ENCODE assay signal across 1 cellular context in the genomic region with DNA sequence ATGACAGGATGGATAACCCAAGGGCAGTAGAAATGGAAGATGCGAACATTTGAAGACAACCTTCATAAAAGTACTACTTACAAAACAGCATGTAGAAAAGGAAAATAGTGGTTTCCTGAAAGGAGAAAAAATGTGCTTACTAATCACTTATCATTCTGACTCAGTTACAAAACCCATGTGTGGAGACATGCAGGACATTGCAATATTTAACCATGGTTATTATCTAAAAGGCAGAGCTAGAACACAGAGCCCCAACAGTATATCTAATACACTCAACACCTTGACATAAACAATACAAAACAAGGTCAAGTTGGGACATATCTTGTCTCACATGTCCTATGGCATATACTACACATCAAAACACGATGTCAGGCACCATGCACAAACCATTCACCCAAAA.
TF ChIP-seq lines count a peak whose summit lies in the region.

No MANE protein-coding gene starts in this region.

TF ChIP-seq in K562, 482 proteins besides CTCF, POLR2A, EP300 and RAD21 (continued from another document and continues in another):
- TF ChIP-seq, protein P1, sequence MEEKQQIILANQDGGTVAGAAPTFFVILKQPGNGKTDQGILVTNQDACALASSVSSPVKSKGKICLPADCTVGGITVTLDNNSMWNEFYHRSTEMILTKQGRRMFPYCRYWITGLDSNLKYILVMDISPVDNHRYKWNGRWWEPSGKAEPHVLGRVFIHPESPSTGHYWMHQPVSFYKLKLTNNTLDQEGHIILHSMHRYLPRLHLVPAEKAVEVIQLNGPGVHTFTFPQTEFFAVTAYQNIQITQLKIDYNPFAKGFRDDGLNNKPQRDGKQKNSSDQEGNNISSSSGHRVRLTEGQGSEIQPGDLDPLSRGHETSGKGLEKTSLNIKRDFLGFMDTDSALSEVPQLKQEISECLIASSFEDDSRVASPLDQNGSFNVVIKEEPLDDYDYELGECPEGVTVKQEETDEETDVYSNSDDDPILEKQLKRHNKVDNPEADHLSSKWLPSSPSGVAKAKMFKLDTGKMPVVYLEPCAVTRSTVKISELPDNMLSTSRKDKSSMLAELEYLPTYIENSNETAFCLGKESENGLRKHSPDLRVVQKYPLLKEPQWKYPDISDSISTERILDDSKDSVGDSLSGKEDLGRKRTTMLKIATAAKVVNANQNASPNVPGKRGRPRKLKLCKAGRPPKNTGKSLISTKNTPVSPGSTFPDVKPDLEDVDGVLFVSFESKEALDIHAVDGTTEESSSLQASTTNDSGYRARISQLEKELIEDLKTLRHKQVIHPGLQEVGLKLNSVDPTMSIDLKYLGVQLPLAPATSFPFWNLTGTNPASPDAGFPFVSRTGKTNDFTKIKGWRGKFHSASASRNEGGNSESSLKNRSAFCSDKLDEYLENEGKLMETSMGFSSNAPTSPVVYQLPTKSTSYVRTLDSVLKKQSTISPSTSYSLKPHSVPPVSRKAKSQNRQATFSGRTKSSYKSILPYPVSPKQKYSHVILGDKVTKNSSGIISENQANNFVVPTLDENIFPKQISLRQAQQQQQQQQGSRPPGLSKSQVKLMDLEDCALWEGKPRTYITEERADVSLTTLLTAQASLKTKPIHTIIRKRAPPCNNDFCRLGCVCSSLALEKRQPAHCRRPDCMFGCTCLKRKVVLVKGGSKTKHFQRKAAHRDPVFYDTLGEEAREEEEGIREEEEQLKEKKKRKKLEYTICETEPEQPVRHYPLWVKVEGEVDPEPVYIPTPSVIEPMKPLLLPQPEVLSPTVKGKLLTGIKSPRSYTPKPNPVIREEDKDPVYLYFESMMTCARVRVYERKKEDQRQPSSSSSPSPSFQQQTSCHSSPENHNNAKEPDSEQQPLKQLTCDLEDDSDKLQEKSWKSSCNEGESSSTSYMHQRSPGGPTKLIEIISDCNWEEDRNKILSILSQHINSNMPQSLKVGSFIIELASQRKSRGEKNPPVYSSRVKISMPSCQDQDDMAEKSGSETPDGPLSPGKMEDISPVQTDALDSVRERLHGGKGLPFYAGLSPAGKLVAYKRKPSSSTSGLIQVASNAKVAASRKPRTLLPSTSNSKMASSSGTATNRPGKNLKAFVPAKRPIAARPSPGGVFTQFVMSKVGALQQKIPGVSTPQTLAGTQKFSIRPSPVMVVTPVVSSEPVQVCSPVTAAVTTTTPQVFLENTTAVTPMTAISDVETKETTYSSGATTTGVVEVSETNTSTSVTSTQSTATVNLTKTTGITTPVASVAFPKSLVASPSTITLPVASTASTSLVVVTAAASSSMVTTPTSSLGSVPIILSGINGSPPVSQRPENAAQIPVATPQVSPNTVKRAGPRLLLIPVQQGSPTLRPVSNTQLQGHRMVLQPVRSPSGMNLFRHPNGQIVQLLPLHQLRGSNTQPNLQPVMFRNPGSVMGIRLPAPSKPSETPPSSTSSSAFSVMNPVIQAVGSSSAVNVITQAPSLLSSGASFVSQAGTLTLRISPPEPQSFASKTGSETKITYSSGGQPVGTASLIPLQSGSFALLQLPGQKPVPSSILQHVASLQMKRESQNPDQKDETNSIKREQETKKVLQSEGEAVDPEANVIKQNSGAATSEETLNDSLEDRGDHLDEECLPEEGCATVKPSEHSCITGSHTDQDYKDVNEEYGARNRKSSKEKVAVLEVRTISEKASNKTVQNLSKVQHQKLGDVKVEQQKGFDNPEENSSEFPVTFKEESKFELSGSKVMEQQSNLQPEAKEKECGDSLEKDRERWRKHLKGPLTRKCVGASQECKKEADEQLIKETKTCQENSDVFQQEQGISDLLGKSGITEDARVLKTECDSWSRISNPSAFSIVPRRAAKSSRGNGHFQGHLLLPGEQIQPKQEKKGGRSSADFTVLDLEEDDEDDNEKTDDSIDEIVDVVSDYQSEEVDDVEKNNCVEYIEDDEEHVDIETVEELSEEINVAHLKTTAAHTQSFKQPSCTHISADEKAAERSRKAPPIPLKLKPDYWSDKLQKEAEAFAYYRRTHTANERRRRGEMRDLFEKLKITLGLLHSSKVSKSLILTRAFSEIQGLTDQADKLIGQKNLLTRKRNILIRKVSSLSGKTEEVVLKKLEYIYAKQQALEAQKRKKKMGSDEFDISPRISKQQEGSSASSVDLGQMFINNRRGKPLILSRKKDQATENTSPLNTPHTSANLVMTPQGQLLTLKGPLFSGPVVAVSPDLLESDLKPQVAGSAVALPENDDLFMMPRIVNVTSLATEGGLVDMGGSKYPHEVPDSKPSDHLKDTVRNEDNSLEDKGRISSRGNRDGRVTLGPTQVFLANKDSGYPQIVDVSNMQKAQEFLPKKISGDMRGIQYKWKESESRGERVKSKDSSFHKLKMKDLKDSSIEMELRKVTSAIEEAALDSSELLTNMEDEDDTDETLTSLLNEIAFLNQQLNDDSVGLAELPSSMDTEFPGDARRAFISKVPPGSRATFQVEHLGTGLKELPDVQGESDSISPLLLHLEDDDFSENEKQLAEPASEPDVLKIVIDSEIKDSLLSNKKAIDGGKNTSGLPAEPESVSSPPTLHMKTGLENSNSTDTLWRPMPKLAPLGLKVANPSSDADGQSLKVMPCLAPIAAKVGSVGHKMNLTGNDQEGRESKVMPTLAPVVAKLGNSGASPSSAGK (IDR thresholded peaks at IDR 0.05) = peak; percentile 45; the same call in 1 of the 2 replicates
- TF ChIP-seq ZNF274 (IDR thresholded peaks at IDR 0.05; ENCODE audit: borderline replicate concordance, low read depth, low read length) (no peak), ELF2 (CRISPR knock-in tag; IDR thresholded peaks at IDR 0.05) (no peak), NFE2L1 (tag; IDR thresholded peaks at IDR 0.05; ENCODE audit: borderline replicate concordance, low read depth) (no peak), NCOR1 (IDR thresholded peaks at IDR 0.05) (peak; percentile 37), MAFF (IDR thresholded peaks at IDR 0.05; ENCODE audit: low read length) (peak; percentile 95), CBX8 (IDR thresholded peaks at IDR 0.05; ENCODE audit: borderline replicate concordance, extremely low read depth, low read depth, low read length, poor library complexity, severe bottlenecking) (no peak), ZBED1 (IDR thresholded peaks at IDR 0.05) (no peak), ARID1B (IDR thresholded peaks at IDR 0.05) (peak; percentile 63), MAFK (IDR thresholded peaks at IDR 0.05; ENCODE audit: low read length) (peak; percentile 90), BACH1 (tag; IDR thresholded peaks at IDR 0.05) (no peak), MAFG (tag; conservative IDR thresholded peaks at IDR 0.05) (peak; percentile 95), SPI1 (IDR thresholded peaks at IDR 0.05; ENCODE audit: borderline replicate concordance, low read depth, low read length) (no peak), NFE2 (IDR thresholded peaks at IDR 0.05; ENCODE audit: low read depth) (peak; percentile 53; the same call in 1 of the 2 replicates), C11orf30 (IDR thresholded peaks at IDR 0.05; ENCODE audit: low read depth) (peak; percentile 98), FOXK2 (conservative IDR thresholded peaks at IDR 0.05 in 1 of 2, IDR thresholded peaks at IDR 0.05 in 1 of 2; ENCODE audit: low read depth in 2 of 2) (no peak), DPF2 (IDR thresholded peaks at IDR 0.05) (peak; percentile 60; the same call in 1 of the 2 replicates), MEIS2 (IDR thresholded peaks at IDR 0.05; ENCODE audit: partially characterized antibody) (peak; percentile 61), SOX6 (IDR thresholded peaks at IDR 0.05) (peak; percentile 54; the same call in 1 of the 2 replicates), TCF3 (CRISPR knock-in tag; IDR thresholded peaks at IDR 0.05) (peak; percentile 39), CBFA2T3 (IDR thresholded peaks at IDR 0.05) (peak; percentile 63), BRD4 (IDR thresholded peaks at IDR 0.05) (no peak), CBX5 (IDR thresholded peaks at IDR 0.05; ENCODE audit: borderline replicate concordance, low read depth) (no peak), TBL1XR1 (IDR thresholded peaks at IDR 0.05; ENCODE audit: low read length in 2 of 2) (0 out of 4 replicates have a peak, but pooled peaks of 1 of the 2 experiments have one; percentile 34), L3MBTL2 (IDR thresholded peaks at IDR 0.05) (peak; percentile 41; the same call in 1 of the 2 replicates), TAL1 (IDR thresholded peaks at IDR 0.05) (peak; percentile 24; the same call in 1 of the 2 replicates), TRIM28 (IDR thresholded peaks at IDR 0.05) (no peak), CEBPB (tag; IDR thresholded peaks at IDR 0.05) (peak; percentile 67; the same call in 1 of the 2 replicates), FUS (optimal IDR thresholded peaks at IDR 0.05; ENCODE audit: low read depth, low read length) (no peak)
- TF ChIP-seq, protein P2, sequence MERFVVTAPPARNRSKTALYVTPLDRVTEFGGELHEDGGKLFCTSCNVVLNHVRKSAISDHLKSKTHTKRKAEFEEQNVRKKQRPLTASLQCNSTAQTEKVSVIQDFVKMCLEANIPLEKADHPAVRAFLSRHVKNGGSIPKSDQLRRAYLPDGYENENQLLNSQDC (CRISPR knock-in tag; IDR thresholded peaks at IDR 0.05) = no peak
- TF ChIP-seq, protein P3, sequence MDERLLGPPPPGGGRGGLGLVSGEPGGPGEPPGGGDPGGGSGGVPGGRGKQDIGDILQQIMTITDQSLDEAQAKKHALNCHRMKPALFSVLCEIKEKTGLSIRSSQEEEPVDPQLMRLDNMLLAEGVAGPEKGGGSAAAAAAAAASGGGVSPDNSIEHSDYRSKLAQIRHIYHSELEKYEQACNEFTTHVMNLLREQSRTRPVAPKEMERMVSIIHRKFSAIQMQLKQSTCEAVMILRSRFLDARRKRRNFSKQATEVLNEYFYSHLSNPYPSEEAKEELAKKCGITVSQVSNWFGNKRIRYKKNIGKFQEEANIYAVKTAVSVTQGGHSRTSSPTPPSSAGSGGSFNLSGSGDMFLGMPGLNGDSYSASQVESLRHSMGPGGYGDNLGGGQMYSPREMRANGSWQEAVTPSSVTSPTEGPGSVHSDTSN (CRISPR knock-in tag; IDR thresholded peaks at IDR 0.05; ENCODE audit: low read depth) = no peak
- TF ChIP-seq, protein P3 (tag; conservative IDR thresholded peaks at IDR 0.05; ENCODE audit: low read depth) = 0 out of 2 replicates have a peak, but pooled peaks have one; percentile 28
- TF ChIP-seq, protein P4, sequence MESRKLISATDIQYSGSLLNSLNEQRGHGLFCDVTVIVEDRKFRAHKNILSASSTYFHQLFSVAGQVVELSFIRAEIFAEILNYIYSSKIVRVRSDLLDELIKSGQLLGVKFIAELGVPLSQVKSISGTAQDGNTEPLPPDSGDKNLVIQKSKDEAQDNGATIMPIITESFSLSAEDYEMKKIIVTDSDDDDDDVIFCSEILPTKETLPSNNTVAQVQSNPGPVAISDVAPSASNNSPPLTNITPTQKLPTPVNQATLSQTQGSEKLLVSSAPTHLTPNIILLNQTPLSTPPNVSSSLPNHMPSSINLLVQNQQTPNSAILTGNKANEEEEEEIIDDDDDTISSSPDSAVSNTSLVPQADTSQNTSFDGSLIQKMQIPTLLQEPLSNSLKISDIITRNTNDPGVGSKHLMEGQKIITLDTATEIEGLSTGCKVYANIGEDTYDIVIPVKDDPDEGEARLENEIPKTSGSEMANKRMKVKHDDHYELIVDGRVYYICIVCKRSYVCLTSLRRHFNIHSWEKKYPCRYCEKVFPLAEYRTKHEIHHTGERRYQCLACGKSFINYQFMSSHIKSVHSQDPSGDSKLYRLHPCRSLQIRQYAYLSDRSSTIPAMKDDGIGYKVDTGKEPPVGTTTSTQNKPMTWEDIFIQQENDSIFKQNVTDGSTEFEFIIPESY (CRISPR knock-in tag; IDR thresholded peaks at IDR 0.05) = no peak
- TF ChIP-seq, protein P5, sequence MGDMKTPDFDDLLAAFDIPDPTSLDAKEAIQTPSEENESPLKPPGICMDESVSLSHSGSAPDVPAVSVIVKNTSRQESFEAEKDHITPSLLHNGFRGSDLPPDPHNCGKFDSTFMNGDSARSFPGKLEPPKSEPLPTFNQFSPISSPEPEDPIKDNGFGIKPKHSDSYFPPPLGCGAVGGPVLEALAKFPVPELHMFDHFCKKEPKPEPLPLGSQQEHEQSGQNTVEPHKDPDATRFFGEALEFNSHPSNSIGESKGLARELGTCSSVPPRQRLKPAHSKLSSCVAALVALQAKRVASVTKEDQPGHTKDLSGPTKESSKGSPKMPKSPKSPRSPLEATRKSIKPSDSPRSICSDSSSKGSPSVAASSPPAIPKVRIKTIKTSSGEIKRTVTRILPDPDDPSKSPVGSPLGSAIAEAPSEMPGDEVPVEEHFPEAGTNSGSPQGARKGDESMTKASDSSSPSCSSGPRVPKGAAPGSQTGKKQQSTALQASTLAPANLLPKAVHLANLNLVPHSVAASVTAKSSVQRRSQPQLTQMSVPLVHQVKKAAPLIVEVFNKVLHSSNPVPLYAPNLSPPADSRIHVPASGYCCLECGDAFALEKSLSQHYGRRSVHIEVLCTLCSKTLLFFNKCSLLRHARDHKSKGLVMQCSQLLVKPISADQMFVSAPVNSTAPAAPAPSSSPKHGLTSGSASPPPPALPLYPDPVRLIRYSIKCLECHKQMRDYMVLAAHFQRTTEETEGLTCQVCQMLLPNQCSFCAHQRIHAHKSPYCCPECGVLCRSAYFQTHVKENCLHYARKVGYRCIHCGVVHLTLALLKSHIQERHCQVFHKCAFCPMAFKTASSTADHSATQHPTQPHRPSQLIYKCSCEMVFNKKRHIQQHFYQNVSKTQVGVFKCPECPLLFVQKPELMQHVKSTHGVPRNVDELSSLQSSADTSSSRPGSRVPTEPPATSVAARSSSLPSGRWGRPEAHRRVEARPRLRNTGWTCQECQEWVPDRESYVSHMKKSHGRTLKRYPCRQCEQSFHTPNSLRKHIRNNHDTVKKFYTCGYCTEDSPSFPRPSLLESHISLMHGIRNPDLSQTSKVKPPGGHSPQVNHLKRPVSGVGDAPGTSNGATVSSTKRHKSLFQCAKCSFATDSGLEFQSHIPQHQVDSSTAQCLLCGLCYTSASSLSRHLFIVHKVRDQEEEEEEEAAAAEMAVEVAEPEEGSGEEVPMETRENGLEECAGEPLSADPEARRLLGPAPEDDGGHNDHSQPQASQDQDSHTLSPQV (IDR thresholded peaks at IDR 0.05) = peak; percentile 67
- TF ChIP-seq, protein P6, sequence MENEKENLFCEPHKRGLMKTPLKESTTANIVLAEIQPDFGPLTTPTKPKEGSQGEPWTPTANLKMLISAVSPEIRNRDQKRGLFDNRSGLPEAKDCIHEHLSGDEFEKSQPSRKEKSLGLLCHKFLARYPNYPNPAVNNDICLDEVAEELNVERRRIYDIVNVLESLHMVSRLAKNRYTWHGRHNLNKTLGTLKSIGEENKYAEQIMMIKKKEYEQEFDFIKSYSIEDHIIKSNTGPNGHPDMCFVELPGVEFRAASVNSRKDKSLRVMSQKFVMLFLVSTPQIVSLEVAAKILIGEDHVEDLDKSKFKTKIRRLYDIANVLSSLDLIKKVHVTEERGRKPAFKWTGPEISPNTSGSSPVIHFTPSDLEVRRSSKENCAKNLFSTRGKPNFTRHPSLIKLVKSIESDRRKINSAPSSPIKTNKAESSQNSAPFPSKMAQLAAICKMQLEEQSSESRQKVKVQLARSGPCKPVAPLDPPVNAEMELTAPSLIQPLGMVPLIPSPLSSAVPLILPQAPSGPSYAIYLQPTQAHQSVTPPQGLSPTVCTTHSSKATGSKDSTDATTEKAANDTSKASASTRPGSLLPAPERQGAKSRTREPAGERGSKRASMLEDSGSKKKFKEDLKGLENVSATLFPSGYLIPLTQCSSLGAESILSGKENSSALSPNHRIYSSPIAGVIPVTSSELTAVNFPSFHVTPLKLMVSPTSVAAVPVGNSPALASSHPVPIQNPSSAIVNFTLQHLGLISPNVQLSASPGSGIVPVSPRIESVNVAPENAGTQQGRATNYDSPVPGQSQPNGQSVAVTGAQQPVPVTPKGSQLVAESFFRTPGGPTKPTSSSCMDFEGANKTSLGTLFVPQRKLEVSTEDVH (IDR thresholded peaks at IDR 0.05; ENCODE audit: low read depth, partially characterized antibody) = no peak
